Comparison of ENCODE assay signal across 8 cellular contexts in genomic region chr2:219029829-219030165, GRCh38. TPM values are rescaled to one million over a fixed set of nuclear protein-coding genes. Genes with fewer than 3 reads are reported as not detected.
A peak's percentile ranks its signal among the peaks of the same experiment; 100 is the strongest.
DNase-seq lines count a peak whose midpoint lies in the region; ATAC-seq, FAIRE-seq and TF ChIP-seq lines count a peak whose summit lies in the region.

No MANE protein-coding gene starts in this region.

- no peak for FAIRE-seq in kidney (lab: Jason Lieb, UNC)

- DNase-seq in GM10248 (ENCODE audit: extremely low spot score) (peak; percentile 90), NCI-H2107 treated with DMSO at 0.1 percent for 48 hours (lab: John Stamatoyannopoulos, UW; ENCODE audit: unreplicated experiment) (peak; percentile 29), WERI-Rb-1 (peak; percentile 83), breast epithelium (ENCODE audit: low spot score in 2 of 2) (peak; percentile 69 to 82), kidney (peak; percentile 89)
- peak; percentile 65 to 70 for DNase-seq in stimulated activated CD4-positive, alpha-beta T cell treated with anti-CD3 and anti-CD28 coated beads, Interleukin-1b, Interleukin-23, amount 100 ng/mL, for 4 hours (ENCODE audit: low read depth in 2 of 2)

- ATAC-seq in HG02678 (IDR thresholded peaks at IDR 0.05; ENCODE audit: unreplicated experiment) (peak; percentile 77), HG03139 (IDR thresholded peaks at IDR 0.05; ENCODE audit: unreplicated experiment) (no peak)

- CTCF ChIA-PET in GM10248 (lab: Yijun Ruan, JAX) = interaction anchor here (0.6 to 8.6 kb wide), 61 partner anchors 9 to 373 kb away, joined by 3 to 151 read pairs (median 5); partner anchors contain the start of gene NHEJ1

- H3K9me3 ChIP-seq in WERI-Rb-1 (ENCODE audit: severe bottlenecking) (no peaks in the 10 kb centered on the region), breast epithelium (no peaks in the 10 kb centered on the region), kidney (ENCODE audit: control insufficient read depth in 1 of 2, low read length in 2 of 2) (no peaks in the 10 kb centered on the region)

- H3K36me3 ChIP-seq in WERI-Rb-1 (no peaks in the 10 kb centered on the region), breast epithelium (no peaks in the 10 kb centered on the region), kidney (ENCODE audit: control insufficient read depth in 1 of 2, insufficient read depth in 2 of 2, low read length in 2 of 2) (no peaks in the 10 kb centered on the region)

- no peaks in the 10 kb centered on the region for H3K4me1 ChIP-seq in breast epithelium
- H3K4me1 ChIP-seq in kidney (ENCODE audit: control insufficient read depth in 1 of 2, insufficient read depth in 1 of 2, low read depth in 1 of 2, low read length in 2 of 2) = no peaks in the 10 kb centered on the region

- POLR2A ChIA-PET in GM10248 (lab: Yijun Ruan, JAX) = no interaction called here

- H3K27ac ChIP-seq in WERI-Rb-1 (no peak overlapping the region), breast epithelium (no peak overlapping the region), kidney (ENCODE audit: low read depth in 2 of 2, low read length in 2 of 2) (no peak overlapping the region)

- H3K27me3 ChIP-seq in WERI-Rb-1 (ENCODE audit: insufficient read depth, low read depth, severe bottlenecking) (no peaks in the 10 kb centered on the region), breast epithelium (peaks cover 0 to 30% of the 10 kb centered on the region in 2 donors)

- no peak overlapping the region for H3K9ac ChIP-seq in kidney (ENCODE audit: low read length in 2 of 2)

- intact Hi-C loops in breast epithelium (cut with DNase I; ENCODE audit: low total_unique reads) = loop anchor here (10.0 kb wide), 1 partner anchor 115 kb away; no protein-coding TSS in a partner anchor
- intact Hi-C loops in kidney (cut with DNase I) = no loop called here

- TF ChIP-seq POLR2A in breast epithelium (IDR thresholded peaks at IDR 0.05) = no peak

- H3K4me3 ChIP-seq in WERI-Rb-1 (ENCODE audit: low read depth, low read length) = no peak overlapping the region
- H3K4me3 ChIP-seq in breast epithelium = no peak overlapping the region
- no peak overlapping the region for H3K4me3 ChIP-seq in kidney (ENCODE audit: low read length in 2 of 2)

- peak; percentile 95 for TF ChIP-seq CTCF in GM10248 (IDR thresholded peaks at IDR 0.05; ENCODE audit: control extremely low read depth, extremely low read depth, low read depth, missing control alignments)
- TF ChIP-seq CTCF in WERI-Rb-1 (IDR thresholded peaks at IDR 0.05; ENCODE audit: low read depth, low read length) = peak; percentile 97
- TF ChIP-seq CTCF in breast epithelium (IDR thresholded peaks at IDR 0.05) = peak; percentile 79 to 92 (median 90)
- peak; percentile 93 for TF ChIP-seq CTCF in kidney (IDR thresholded peaks at IDR 0.05; ENCODE audit: borderline replicate concordance, extremely low read depth, insufficient read depth)

RNA-seq across cellular contexts. Expression of gene CFAP65, which starts 11.5 kb away (rescaled TPM):
- total RNA-seq in breast epithelium (under 1 TPM in 1 of 3 donors, not detected in 2; 0.33 TPM), kidney (2.0 TPM)
- 0.73 TPM for polyA plus RNA-seq in kidney (ENCODE audit: insufficient read depth, low read depth, low replicate concordance)

RNA-seq across cellular contexts. Expression of gene IHH, which starts 30.9 kb away (rescaled TPM):
- under 1 TPM in 2 of 3 donors, not detected in 1; 0.16 to 0.66 TPM for total RNA-seq in breast epithelium
- total RNA-seq in kidney = 0.88 TPM
- polyA plus RNA-seq in kidney (ENCODE audit: insufficient read depth, low read depth, low replicate concordance) = 3.1 TPM

RNA-seq across cellular contexts. Expression of gene CRYBA2, which starts 36.6 kb away (rescaled TPM):
- total RNA-seq in breast epithelium (not detected), kidney (not detected)
- not detected for polyA plus RNA-seq in kidney (ENCODE audit: insufficient read depth, low read depth, low replicate concordance)

RNA-seq across cellular contexts. Expression of gene FEV, which starts 44.8 kb away (rescaled TPM):
- not detected for total RNA-seq in breast epithelium
- not detected for total RNA-seq in kidney
- polyA plus RNA-seq in kidney (ENCODE audit: insufficient read depth, low read depth, low replicate concordance) = not detected

Comparison
In these comparisons a context has a peak if more than half of its experiments do, and no peak if none do; other contexts are left out.
1. DNase-seq: peak in every context shown above with its lines; median percentile 90 in GM10248; 89 in kidney; 83 in WERI-Rb-1; 76 in breast epithelium; 68 in stimulated activated CD4-positive, alpha-beta T cell treated with anti-CD3 and anti-CD28 coated beads, Interleukin-1b, Interleukin-23, amount 100 ng/mL, for 4 hours; 29 in NCI-H2107 treated with DMSO at 0.1 percent for 48 hours.